ENCODE assay signal across 11 cellular contexts in the genomic region with DNA sequence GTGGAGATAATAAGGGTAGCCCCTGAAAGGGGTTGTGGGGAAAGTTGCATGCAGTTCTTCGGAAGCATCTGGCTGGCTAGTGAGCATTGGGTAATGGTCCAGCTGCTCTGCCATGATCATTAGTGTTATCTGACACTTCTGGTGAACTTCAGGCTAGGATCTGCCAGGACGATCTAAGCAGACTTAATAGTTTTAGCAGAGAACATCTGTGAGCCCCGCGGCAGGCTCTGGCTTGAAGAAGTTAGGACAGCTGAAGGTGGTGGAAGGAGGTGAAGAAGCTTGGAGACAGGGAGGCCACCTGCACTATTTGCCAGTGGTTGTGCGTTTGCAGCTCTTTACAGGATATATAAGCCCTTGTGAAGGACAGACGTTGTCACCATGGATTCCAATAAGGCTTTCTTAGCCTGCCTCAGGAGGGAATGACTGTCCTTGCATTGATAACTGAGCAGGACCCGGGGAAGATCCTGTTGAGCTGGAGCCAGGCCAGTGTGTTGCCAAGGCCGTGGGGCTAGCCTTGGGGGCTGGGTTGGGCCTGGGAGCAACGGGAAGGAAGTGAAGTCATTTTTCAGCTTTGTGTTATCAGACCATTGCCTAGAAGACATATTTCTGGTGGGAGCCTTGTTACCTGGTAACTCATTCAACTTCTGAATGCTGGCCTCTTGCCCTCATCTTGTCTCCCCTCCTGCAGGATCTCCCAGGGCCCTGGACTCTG.
A peak's percentile ranks its signal among the peaks of the same experiment; 100 is the strongest.
DNase-seq lines count a peak whose midpoint lies in the region; ATAC-seq, FAIRE-seq and TF ChIP-seq lines count a peak whose summit lies in the region.
"Had no signal": no experiment of that assay in that cellular context is flagged by ENCODE, and none has a peak within 500 bp of the region (broad histone marks: within the 10 kb centered on the region; RNA-seq: fewer than 3 reads in every experiment).

No MANE protein-coding gene starts in this region.

- RAD21 ChIA-PET in GM12878 (lab: Charles Lee; ENCODE audit: unreplicated experiment), result no interaction called here

- no peak for TF ChIP-seq RAD21 in GM12878 (IDR thresholded peaks at IDR 0.05; ENCODE audit: insufficient read depth, low read depth, low read length)

- BruUV-seq in GM12878 (replicated peaks; lab: Mats Ljungman, UMichigan), result no TSS peak

- H3K27ac ChIP-seq in BLaER1 (peak overlapping the region; percentile 39), GM12878 (ENCODE audit: control insufficient read depth, insufficient read depth) (no peak overlapping the region), lung (ENCODE audit: low read depth in 1 of 2, low read length in 1 of 2) (peak overlapping the region; percentile 24 to 50)

- no peak overlapping the region for H3K27ac Mint-ChIP-seq in T-helper 2 cell treated with Interferon-gamma antibody and Interleukin-4, amounts not matched to agents 5 μg/mL and 100 μg/mL, for 36 hours

- ATAC-seq in GM12878 (peak; percentile 24; the same call in 1 of the 3 replicates), lung (ENCODE audit: insufficient read depth, low FRiP score) (no peak), HG02981 (IDR thresholded peaks at IDR 0.05; ENCODE audit: unreplicated experiment) (no peak), GM18861 (IDR thresholded peaks at IDR 0.05; ENCODE audit: unreplicated experiment) (no peak)

- DNase-seq in Jurkat, Clone E6-1 (ENCODE audit: low read depth, low spot score), result peak; percentile 17
- DNase-seq in GM12878 (ENCODE audit: low read depth, low spot score), result no peak
- no peak for DNase-seq in lung (ENCODE audit: low spot score)
- no peak for DNase-seq in T-helper 2 cell treated with Interferon-gamma antibody and Interleukin-4, amounts not matched to agents 5 μg/mL and 100 μg/mL, for 36 hours (ENCODE audit: low spot score)
- no peak for DNase-seq in H4 (ENCODE audit: low spot score)
- DNase-seq: activated CD4-positive, CD25-positive, alpha-beta regulatory T cell; NCI-H774 had no signal

- 89% methylated on average over 9 of the region's 9 CpGs for WGBS in GM12878 (ENCODE audit: insufficient coverage, insufficient replicate concordance, low lambda C conversion rate, missing lambda C conversion rate)
- WGBS in lung, 2 donors, result 32 to 48% methylated on average over 9 of the region's 9 CpGs

- CTCF ChIA-PET in GM12878 (lab: Yijun Ruan, JAX), result interaction anchor here (2.0 kb wide), 1 partner anchor 251 kb away, joined by 4 read pairs; no protein-coding TSS in a partner anchor

- H3K36me3 ChIP-seq in BLaER1 (peaks cover 90% of the 10 kb centered on the region), GM12878 (ENCODE audit: control insufficient read depth in 2 of 2, insufficient read depth in 2 of 2, low read length in 1 of 2) (peaks cover 2 to 9% of the 10 kb centered on the region in 2 experiments; a peak in 2 of 4 replicates), lung (ENCODE audit: control insufficient read depth in 2 of 2, insufficient read depth in 2 of 2, low read length in 2 of 2) (no peaks in the 10 kb centered on the region)

- H3K4me1 Mint-ChIP-seq in T-helper 2 cell treated with Interferon-gamma antibody and Interleukin-4, amounts not matched to agents 5 μg/mL and 100 μg/mL, for 36 hours (ENCODE audit: low read depth), result peaks cover 9% of the 10 kb centered on the region

- SMC1A ChIA-PET in GM12878 (lab: Charles Lee; ENCODE audit: uncharacterized antibody, unreplicated experiment), result no interaction called here

- H3K9me3 Mint-ChIP-seq in T-helper 2 cell treated with Interferon-gamma antibody and Interleukin-4, amounts not matched to agents 5 μg/mL and 100 μg/mL, for 36 hours, result no peaks in the 10 kb centered on the region

- H3K36me3 Mint-ChIP-seq in T-helper 2 cell treated with Interferon-gamma antibody and Interleukin-4, amounts not matched to agents 5 μg/mL and 100 μg/mL, for 36 hours (ENCODE audit: low read depth), result no peaks in the 10 kb centered on the region

- H3K4me1 ChIP-seq in BLaER1 (peaks cover 91% of the 10 kb centered on the region), GM12878 (ENCODE audit: control insufficient read depth, insufficient read depth, low read length) (peaks cover 16% of the 10 kb centered on the region), lung (ENCODE audit: control insufficient read depth in 2 of 2, insufficient read depth in 2 of 2, low read length in 2 of 2) (peaks cover 9 to 41% of the 10 kb centered on the region in 2 donors)

- no peak for FAIRE-seq in GM12878 (lab: Jason Lieb, UNC)
- FAIRE-seq: HTR-8/SVneo had no signal

- peaks cover 100% of the 10 kb centered on the region for H4K20me1 ChIP-seq in BLaER1
- peaks cover 19% of the 10 kb centered on the region for H4K20me1 ChIP-seq in GM12878 (ENCODE audit: control insufficient read depth, insufficient read depth)

- no peak overlapping the region for H2AFZ ChIP-seq in GM12878 (ENCODE audit: control insufficient read depth, low read depth, low read length)

- H3K4me2 ChIP-seq in BLaER1 (peak overlapping the region; percentile 56), GM12878 (ENCODE audit: control insufficient read depth, insufficient read depth) (no peak overlapping the region)

- TF ChIP-seq CTCF in GM12878 (IDR thresholded peaks at IDR 0.05 in 2 of 3, conservative IDR thresholded peaks at IDR 0.05 in 1 of 3; ENCODE audit: control insufficient read depth in 2 of 3, extremely low read depth in 1 of 3, insufficient read depth in 1 of 3, low read depth in 3 of 3, low read length in 3 of 3), result no peak
- TF ChIP-seq CTCF in lung (IDR thresholded peaks at IDR 0.05; ENCODE audit: control extremely low read depth, extremely low read depth), result no peak

- H3K79me2 ChIP-seq in GM12878 (ENCODE audit: control insufficient read depth, insufficient read depth, low read length), result peaks cover 91% of the 10 kb centered on the region

- H3K4me3 Mint-ChIP-seq in T-helper 2 cell treated with Interferon-gamma antibody and Interleukin-4, amounts not matched to agents 5 μg/mL and 100 μg/mL, for 36 hours, result no peak overlapping the region

- TF ChIP-seq EP300 in GM12878 (IDR thresholded peaks at IDR 0.05; ENCODE audit: borderline replicate concordance in 1 of 2, control insufficient read depth in 1 of 2, low read depth in 2 of 2, low read length in 2 of 2), result no peak

- in situ Hi-C loops in GM12878 (cut with MboI), result no loop called here

- POLR2A ChIA-PET in GM12878 (lab: Charles Lee), result no interaction called here

- no peak for TF ChIP-seq POLR2A in GM12878 (IDR thresholded peaks at IDR 0.05; ENCODE audit: low read depth, low read length)

- H3K27me3 ChIP-seq in BLaER1, result no peaks in the 10 kb centered on the region
- H3K27me3 ChIP-seq in GM12878 (replicated peaks in 1 of 2; ENCODE audit: control insufficient read depth in 2 of 2, insufficient read depth in 2 of 2, low read length in 1 of 2), result no peaks in the 10 kb centered on the region
- no peaks in the 10 kb centered on the region for H3K27me3 ChIP-seq in lung (ENCODE audit: control insufficient read depth, insufficient read depth)

- no peaks in the 10 kb centered on the region for H3K27me3 Mint-ChIP-seq in T-helper 2 cell treated with Interferon-gamma antibody and Interleukin-4, amounts not matched to agents 5 μg/mL and 100 μg/mL, for 36 hours (ENCODE audit: low read depth)

- intact Hi-C loops in GM12878 (cut with micrococcal nuclease; ENCODE audit: unreplicated experiment), result no loop called here

- H3K9me3 ChIP-seq in BLaER1 (0 out of 2 replicates have a peak, but pooled peaks cover under 1% of the 10 kb centered on the region), GM12878 (replicated peaks; ENCODE audit: control insufficient read depth, insufficient read depth, low read length) (no peaks in the 10 kb centered on the region), lung (ENCODE audit: control insufficient read depth in 2 of 2, insufficient read depth in 1 of 2, low read length in 1 of 2) (no peaks in the 10 kb centered on the region)

- no peak overlapping the region for H3K9ac ChIP-seq in BLaER1
- H3K9ac ChIP-seq in GM12878 (ENCODE audit: control insufficient read depth, insufficient read depth, low read length), result no peak overlapping the region

- H3K4me3 ChIP-seq in BLaER1, result no peak overlapping the region
- no peak overlapping the region for H3K4me3 ChIP-seq in Jurkat, Clone E6-1 (ENCODE audit: low read length)
- H3K4me3 ChIP-seq in GM12878, result no peak overlapping the region
- H3K4me3 ChIP-seq in lung, result no peak overlapping the region

TF ChIP-seq in GM12878, 131 proteins besides CTCF, POLR2A, EP300 and RAD21:
- 0 out of 2 replicates have a peak, but pooled peaks have one; percentile 28 for TF ChIP-seq CREB1 (IDR thresholded peaks at IDR 0.05; ENCODE audit: low read depth)
- TF ChIP-seq MXI1 (IDR thresholded peaks at IDR 0.05; ENCODE audit: low read depth, low read length), result no peak
- TF ChIP-seq ZZZ3 (IDR thresholded peaks at IDR 0.05; ENCODE audit: control insufficient read depth, insufficient read length, low read depth), result no peak
- TF ChIP-seq NFYA (IDR thresholded peaks at IDR 0.05; ENCODE audit: borderline replicate concordance, low read depth, low read length), result no peak
- no peak for TF ChIP-seq MYC (IDR thresholded peaks at IDR 0.05; ENCODE audit: insufficient read depth, insufficient read length, insufficient replicate concordance, low read length, severe bottlenecking)
- no peak for TF ChIP-seq NBN (IDR thresholded peaks at IDR 0.05)
TF ChIP-seq in GM12878: peak in this region for 1.
